1 cellular context compared by ENCODE assay signal in genomic region chr16:3855142-3855541, GRCh38.
TF ChIP-seq lines count a peak whose summit lies in the region.

No MANE protein-coding gene starts in this region.

TF ChIP-seq in HepG2, 621 proteins besides CTCF, POLR2A, EP300 and RAD21:
- TF ChIP-seq ZNF20 (CRISPR knock-in tag; IDR thresholded peaks at IDR 0.05), result no peak
- 0 out of 2 replicates have a peak, but pooled peaks have one; percentile 20 for TF ChIP-seq ZBTB38 (CRISPR knock-in tag; IDR thresholded peaks at IDR 0.05)
